In genomic region chr20:36216314-36217025, GRCh38 we compare ENCODE assay signal across 16 cellular contexts. TPM values are rescaled to one million over a fixed set of nuclear protein-coding genes. Genes with fewer than 3 reads are reported as not detected.
A peak's percentile ranks its signal among the peaks of the same experiment; 100 is the strongest.
DNase-seq lines count a peak whose midpoint lies in the region; ATAC-seq, FAIRE-seq and TF ChIP-seq lines count a peak whose summit lies in the region.
"Had no signal": no experiment of that assay in that cellular context is flagged by ENCODE, and none has a peak within 500 bp of the region (broad histone marks: within the 10 kb centered on the region; RNA-seq: fewer than 3 reads in every experiment).

No MANE protein-coding gene starts in this region.

- DNase-seq in Caco-2 (no peak), RWPE2 (ENCODE audit: low spot score) (peak; percentile 67), astrocyte (ENCODE audit: low read depth) (no peak), NCI-H446 (lab: John Stamatoyannopoulos, UW) (no peak)
- DNase-seq in activated CD4-positive, CD25-positive, alpha-beta regulatory T cell (lab: John Stamatoyannopoulos, UW): no peak
- DNase-seq: C1 segment of cervical spinal cord; CD4-positive, alpha-beta memory T cell; COR-L47; DMS153; DND-41; GOT3 had no signal

- H3K36me3 ChIP-seq in Caco-2 (ENCODE audit: control insufficient read depth, insufficient read depth, low read length) (no peaks in the 10 kb centered on the region; the same call in 1 of the 2 replicates), RWPE2 (ENCODE audit: low read depth) (no peaks in the 10 kb centered on the region), astrocyte (ENCODE audit: insufficient read depth, low read length) (no peaks in the 10 kb centered on the region)
- H3K36me3 ChIP-seq: HAP-1 had no signal

- H3K9ac ChIP-seq in astrocyte (ENCODE audit: low read length): no peak overlapping the region

- H3K4me1 Mint-ChIP-seq in Caco-2 (ENCODE audit: low read depth, unreplicated experiment) (peaks cover 5% of the 10 kb centered on the region), astrocyte (ENCODE audit: low read depth, unreplicated experiment) (no peaks in the 10 kb centered on the region)
- H3K4me1 Mint-ChIP-seq: CD4-positive, alpha-beta memory T cell had no signal

- H3K79me2 ChIP-seq in astrocyte (ENCODE audit: insufficient read depth, low read length): no peaks in the 10 kb centered on the region

- H3K27ac ChIP-seq in RWPE2 (ENCODE audit: poor library complexity, severe bottlenecking) (no peak overlapping the region), astrocyte (ENCODE audit: low read depth, low read length) (no peak overlapping the region)

- TF ChIP-seq CTCF in Caco-2 (IDR thresholded peaks at IDR 0.05; ENCODE audit: insufficient read depth in 1 of 2, low read depth in 1 of 2, low read length in 1 of 2, severe bottlenecking in 1 of 2, unreplicated experiment in 1 of 2): no peak
- no peak for TF ChIP-seq CTCF in RWPE2 (IDR thresholded peaks at IDR 0.05; ENCODE audit: poor library complexity, severe bottlenecking)
- no peak for TF ChIP-seq CTCF in astrocyte (IDR thresholded peaks at IDR 0.05; ENCODE audit: insufficient read depth, low read depth, low read length)

- no peaks in the 10 kb centered on the region for H4K20me1 ChIP-seq in astrocyte (ENCODE audit: insufficient read depth, low read length)

- H3K36me3 Mint-ChIP-seq in Caco-2 (ENCODE audit: insufficient read depth, unreplicated experiment) (peaks cover 5% of the 10 kb centered on the region), astrocyte (ENCODE audit: low read depth, unreplicated experiment) (peaks cover 22% of the 10 kb centered on the region)
- H3K36me3 Mint-ChIP-seq: CD4-positive, alpha-beta memory T cell had no signal

- no peak overlapping the region for H3K4me2 ChIP-seq in astrocyte (ENCODE audit: low read length)

- no peak for FAIRE-seq in astrocyte (lab: Jason Lieb, UNC)
- FAIRE-seq: G401.6, GM12892, H54 had no signal

- H3K27me3 ChIP-seq in Caco-2 (replicated peaks; ENCODE audit: control insufficient read depth, insufficient read depth, low read length): no peaks in the 10 kb centered on the region
- no peaks in the 10 kb centered on the region for H3K27me3 ChIP-seq in RWPE2 (ENCODE audit: insufficient read depth, poor library complexity, severe bottlenecking)
- no peaks in the 10 kb centered on the region for H3K27me3 ChIP-seq in astrocyte (ENCODE audit: insufficient read depth, low read length)

- CTCF ChIA-PET in Caco-2 (lab: Charles Lee): interaction anchor here (1.4 to 2.0 kb wide), 3 partner anchors 14 to 222 kb away, joined by 3 to 9 read pairs (median 8); no protein-coding TSS in a partner anchor

- no peaks in the 10 kb centered on the region for H3K9me3 ChIP-seq in Caco-2
- H3K9me3 ChIP-seq in RWPE2 (ENCODE audit: severe bottlenecking): no peaks in the 10 kb centered on the region
- no peaks in the 10 kb centered on the region for H3K9me3 ChIP-seq in astrocyte (ENCODE audit: insufficient read depth, low read depth, low read length)
- H3K9me3 ChIP-seq: HAP-1 had no signal

- no peaks in the 10 kb centered on the region for H3K27me3 Mint-ChIP-seq in Caco-2 (ENCODE audit: insufficient read depth, unreplicated experiment)
- peaks cover 6% of the 10 kb centered on the region for H3K27me3 Mint-ChIP-seq in astrocyte (ENCODE audit: low read depth, unreplicated experiment)

- intact Hi-C loops in Caco-2 (cut with micrococcal nuclease; ENCODE audit: unreplicated experiment): no loop called here

- no peak for ATAC-seq in RWPE2 (ENCODE audit: low read depth)
- ATAC-seq in HG02610 (IDR thresholded peaks at IDR 0.05; ENCODE audit: unreplicated experiment): no peak

- H2AFZ ChIP-seq in astrocyte (ENCODE audit: low read depth, low read length): no peak overlapping the region

- POLR2A ChIA-PET in Caco-2 (lab: Charles Lee): interaction anchor here (0.5 kb wide), 1 partner anchor 306 kb away, joined by 4 read pairs; no protein-coding TSS in a partner anchor

- no peak overlapping the region for H3K4me3 Mint-ChIP-seq in Caco-2 (ENCODE audit: unreplicated experiment)
- peak overlapping the region; percentile 30 for H3K4me3 Mint-ChIP-seq in astrocyte (ENCODE audit: unreplicated experiment)
- H3K4me3 Mint-ChIP-seq: CD4-positive, alpha-beta memory T cell had no signal

- H3K4me3 ChIP-seq in Caco-2 (ENCODE audit: low read depth, low read length) (no peak overlapping the region), RWPE2 (ENCODE audit: severe bottlenecking) (no peak overlapping the region), astrocyte (ENCODE audit: insufficient read depth, low read depth, low read length) (no peak overlapping the region)
- H3K4me3 ChIP-seq: HAP-1 had no signal

- H3K4me1 ChIP-seq in Caco-2: no peaks in the 10 kb centered on the region
- H3K4me1 ChIP-seq in RWPE2 (ENCODE audit: insufficient read depth, poor library complexity, severe bottlenecking): no peaks in the 10 kb centered on the region
- H3K4me1 ChIP-seq in astrocyte (ENCODE audit: insufficient read depth, low read length): no peaks in the 10 kb centered on the region
- H3K4me1 ChIP-seq: HAP-1 had no signal

- H3K27ac Mint-ChIP-seq in Caco-2 (ENCODE audit: unreplicated experiment) (peak overlapping the region; percentile 2), astrocyte (ENCODE audit: unreplicated experiment) (no peak overlapping the region)

- H3K9me3 Mint-ChIP-seq in Caco-2 (ENCODE audit: unreplicated experiment): no peaks in the 10 kb centered on the region
- H3K9me3 Mint-ChIP-seq in astrocyte (ENCODE audit: unreplicated experiment): no peaks in the 10 kb centered on the region
- H3K9me3 Mint-ChIP-seq: CD4-positive, alpha-beta memory T cell had no signal

- no TSS peak for BruUV-seq in Caco-2 (replicated peaks; lab: Mats Ljungman, UMichigan)

RNA-seq across cellular contexts. Expression of gene AAR2, which starts 19.8 kb away (rescaled TPM):
- total RNA-seq in Caco-2 (2022): 59.1 and 60.0 TPM in 2 replicates
- total RNA-seq in astrocyte: 20.9 and 21.7 TPM in 2 replicates
